ENCODE assay signal across 16 cellular contexts in the genomic region with DNA sequence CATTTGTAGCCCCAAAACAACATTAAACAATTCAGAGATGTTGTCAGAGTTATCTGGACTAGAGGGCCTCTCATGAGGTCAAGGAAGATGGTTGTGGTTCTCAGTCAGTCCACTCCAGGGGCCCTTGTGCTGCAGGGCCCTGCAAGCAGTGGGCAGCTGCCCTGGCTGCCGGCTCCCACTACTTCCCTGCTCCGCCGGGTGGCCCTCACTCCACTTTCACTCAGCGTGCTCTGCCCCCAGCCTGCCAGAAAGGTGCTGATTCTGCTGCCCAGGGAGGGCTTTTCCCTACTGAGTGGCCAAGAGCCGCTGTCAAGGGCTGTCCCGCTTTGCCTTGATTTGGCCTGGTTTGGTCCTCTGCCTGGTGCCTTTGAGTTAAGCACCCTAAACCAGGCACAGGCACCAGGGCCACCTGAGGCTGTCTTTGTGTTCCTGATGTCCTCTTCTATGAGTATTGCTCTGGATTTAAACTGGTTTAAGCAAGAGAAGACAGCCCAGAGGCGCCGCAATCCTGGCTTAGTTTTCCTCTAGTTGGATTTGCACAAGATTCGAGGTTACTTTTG.
A peak's percentile ranks its signal among the peaks of the same experiment; 100 is the strongest.
DNase-seq lines count a peak whose midpoint lies in the region; ATAC-seq and TF ChIP-seq lines count a peak whose summit lies in the region.
"Had no signal": no experiment of that assay in that cellular context is flagged by ENCODE, and none has a peak within 500 bp of the region (broad histone marks: within the 10 kb centered on the region; RNA-seq: fewer than 3 reads in every experiment).

No MANE protein-coding gene starts in this region.

- DNase-seq in GM23338 (ENCODE audit: low spot score) (no peak), WERI-Rb-1 (peak; percentile 62), left lung (peak in 1 of 2 donors; percentile 80), upper lobe of right lung (no peak), SHP77 treated with DMSO at 0.1 percent for 48 hours (lab: John Stamatoyannopoulos, UW) (no peak), iPS-NIHi7 (ENCODE audit: extremely low spot score) (no peak)
- DNase-seq: C1 segment of cervical spinal cord; CD8-positive, alpha-beta memory T cell; KBM-7; NCI-H187 treated with DMSO at 0.1 percent for 48 hours; NCI-H345; OCI-M1; Right ventricle myocardium superior had no signal

- no peaks in the 10 kb centered on the region for H3K4me1 Mint-ChIP-seq in GM23338
- H3K4me1 Mint-ChIP-seq: CD8-positive, alpha-beta memory T cell had no signal

- H3K4me3 Mint-ChIP-seq in GM23338: no peak overlapping the region
- H3K4me3 Mint-ChIP-seq: CD8-positive, alpha-beta memory T cell had no signal

- H3K4me2 ChIP-seq in GM23338: no peak overlapping the region

- H3K9me2 ChIP-seq in GM23338 (ENCODE audit: insufficient read depth): no peaks in the 10 kb centered on the region; the same call in 1 of the 2 replicates

- no peaks in the 10 kb centered on the region for H3K4me1 ChIP-seq in GM23338 (ENCODE audit: insufficient read depth)
- peaks cover 0 to 14% of the 10 kb centered on the region in 2 donors for H3K4me1 ChIP-seq in left lung
- H3K4me1 ChIP-seq in upper lobe of right lung: peaks cover 3% of the 10 kb centered on the region

- no peaks in the 10 kb centered on the region for H3K36me3 Mint-ChIP-seq in GM23338 (ENCODE audit: low read depth)
- H3K36me3 Mint-ChIP-seq: CD8-positive, alpha-beta memory T cell had no signal

- H3K27ac Mint-ChIP-seq in GM23338: no peak overlapping the region
- H3K27ac Mint-ChIP-seq: CD8-positive, alpha-beta memory T cell had no signal

- H3K27me3 ChIP-seq in GM23338 (ENCODE audit: insufficient read depth): no peaks in the 10 kb centered on the region
- H3K27me3 ChIP-seq in WERI-Rb-1 (ENCODE audit: insufficient read depth, low read depth, severe bottlenecking): no peaks in the 10 kb centered on the region
- no peaks in the 10 kb centered on the region for H3K27me3 ChIP-seq in left lung
- no peaks in the 10 kb centered on the region for H3K27me3 ChIP-seq in upper lobe of right lung

- H4K20me1 ChIP-seq in GM23338 (replicated peaks; ENCODE audit: insufficient read depth): no peaks in the 10 kb centered on the region

- H3K4me3 ChIP-seq in GM23338 (no peak overlapping the region), WERI-Rb-1 (ENCODE audit: low read depth, low read length) (no peak overlapping the region), left lung (no peak overlapping the region), upper lobe of right lung (no peak overlapping the region)
- H3K4me3 ChIP-seq: SK-N-MC had no signal

- H3F3A ChIP-seq in GM23338 (replicated peaks; ENCODE audit: low read depth): no peaks in the 10 kb centered on the region

- intact Hi-C loops in left lung (cut with DNase I) (no loop called here), upper lobe of right lung (cut with DNase I) (no loop called here)

- H3K27me3 Mint-ChIP-seq in GM23338 (ENCODE audit: insufficient read depth, low read depth, poor library complexity): peaks cover 7% of the 10 kb centered on the region

- H3K27ac ChIP-seq in GM23338 (ENCODE audit: low read depth) (no peak overlapping the region), WERI-Rb-1 (peak overlapping the region; percentile 80), left lung (peak overlapping the region in 1 of 2 donors; percentile 31), upper lobe of right lung (no peak overlapping the region)
- H3K27ac ChIP-seq: SK-N-MC had no signal

- ATAC-seq in GM23338: peak; percentile 61
- peak; percentile 48 for ATAC-seq in left lung
- ATAC-seq in upper lobe of right lung: peak; percentile 16
- no peak for ATAC-seq in HG02852 (IDR thresholded peaks at IDR 0.05; ENCODE audit: unreplicated experiment)
- ATAC-seq: HepG2 had no signal

- no peaks in the 10 kb centered on the region for H3K9me3 ChIP-seq in WERI-Rb-1 (ENCODE audit: severe bottlenecking)
- H3K9me3 ChIP-seq in left lung: no peaks in the 10 kb centered on the region
- H3K9me3 ChIP-seq in upper lobe of right lung: no peaks in the 10 kb centered on the region

- no peak overlapping the region; the same call in 1 of the 2 replicates for H2AFZ ChIP-seq in GM23338

- no peaks in the 10 kb centered on the region for H3K79me2 ChIP-seq in GM23338 (replicated peaks; ENCODE audit: insufficient read depth)

- no peak for TF ChIP-seq CTCF in GM23338 (conservative IDR thresholded peaks at IDR 0.05; ENCODE audit: low read depth in 2 of 2)
- peak; percentile 18; the same call in 1 of the 2 replicates for TF ChIP-seq CTCF in WERI-Rb-1 (IDR thresholded peaks at IDR 0.05; ENCODE audit: low read depth, low read length)
- no peak for TF ChIP-seq CTCF in left lung (IDR thresholded peaks at IDR 0.05)
- no peak for TF ChIP-seq CTCF in upper lobe of right lung (IDR thresholded peaks at IDR 0.05)

- no peaks in the 10 kb centered on the region for H3K36me3 ChIP-seq in GM23338 (ENCODE audit: insufficient read depth)
- H3K36me3 ChIP-seq in WERI-Rb-1: no peaks in the 10 kb centered on the region
- H3K36me3 ChIP-seq in left lung: no peaks in the 10 kb centered on the region
- no peaks in the 10 kb centered on the region for H3K36me3 ChIP-seq in upper lobe of right lung

- no peaks in the 10 kb centered on the region for H3K9me3 Mint-ChIP-seq in GM23338
- H3K9me3 Mint-ChIP-seq: CD8-positive, alpha-beta memory T cell had no signal

TF ChIP-seq in GM23338, 12 proteins besides CTCF, POLR2A, EP300 and RAD21:
- no peak for TF ChIP-seq NANOG (IDR thresholded peaks at IDR 0.05; ENCODE audit: borderline replicate concordance)
- no peak for TF ChIP-seq EZH2 (IDR thresholded peaks at IDR 0.05; ENCODE audit: low read depth, unreplicated experiment)
- no peak for TF ChIP-seq CREB1 (CRISPR knock-in tag; IDR thresholded peaks at IDR 0.05; ENCODE audit: low read depth)
- TF ChIP-seq STAT1 (IDR thresholded peaks at IDR 0.05; ENCODE audit: unreplicated experiment): no peak
- no peak for TF ChIP-seq JUNB (IDR thresholded peaks at IDR 0.05; ENCODE audit: unreplicated experiment)
- no peak for TF ChIP-seq ZNF114 (CRISPR knock-in tag; IDR thresholded peaks at IDR 0.05)
- TF ChIP-seq, protein P1, sequence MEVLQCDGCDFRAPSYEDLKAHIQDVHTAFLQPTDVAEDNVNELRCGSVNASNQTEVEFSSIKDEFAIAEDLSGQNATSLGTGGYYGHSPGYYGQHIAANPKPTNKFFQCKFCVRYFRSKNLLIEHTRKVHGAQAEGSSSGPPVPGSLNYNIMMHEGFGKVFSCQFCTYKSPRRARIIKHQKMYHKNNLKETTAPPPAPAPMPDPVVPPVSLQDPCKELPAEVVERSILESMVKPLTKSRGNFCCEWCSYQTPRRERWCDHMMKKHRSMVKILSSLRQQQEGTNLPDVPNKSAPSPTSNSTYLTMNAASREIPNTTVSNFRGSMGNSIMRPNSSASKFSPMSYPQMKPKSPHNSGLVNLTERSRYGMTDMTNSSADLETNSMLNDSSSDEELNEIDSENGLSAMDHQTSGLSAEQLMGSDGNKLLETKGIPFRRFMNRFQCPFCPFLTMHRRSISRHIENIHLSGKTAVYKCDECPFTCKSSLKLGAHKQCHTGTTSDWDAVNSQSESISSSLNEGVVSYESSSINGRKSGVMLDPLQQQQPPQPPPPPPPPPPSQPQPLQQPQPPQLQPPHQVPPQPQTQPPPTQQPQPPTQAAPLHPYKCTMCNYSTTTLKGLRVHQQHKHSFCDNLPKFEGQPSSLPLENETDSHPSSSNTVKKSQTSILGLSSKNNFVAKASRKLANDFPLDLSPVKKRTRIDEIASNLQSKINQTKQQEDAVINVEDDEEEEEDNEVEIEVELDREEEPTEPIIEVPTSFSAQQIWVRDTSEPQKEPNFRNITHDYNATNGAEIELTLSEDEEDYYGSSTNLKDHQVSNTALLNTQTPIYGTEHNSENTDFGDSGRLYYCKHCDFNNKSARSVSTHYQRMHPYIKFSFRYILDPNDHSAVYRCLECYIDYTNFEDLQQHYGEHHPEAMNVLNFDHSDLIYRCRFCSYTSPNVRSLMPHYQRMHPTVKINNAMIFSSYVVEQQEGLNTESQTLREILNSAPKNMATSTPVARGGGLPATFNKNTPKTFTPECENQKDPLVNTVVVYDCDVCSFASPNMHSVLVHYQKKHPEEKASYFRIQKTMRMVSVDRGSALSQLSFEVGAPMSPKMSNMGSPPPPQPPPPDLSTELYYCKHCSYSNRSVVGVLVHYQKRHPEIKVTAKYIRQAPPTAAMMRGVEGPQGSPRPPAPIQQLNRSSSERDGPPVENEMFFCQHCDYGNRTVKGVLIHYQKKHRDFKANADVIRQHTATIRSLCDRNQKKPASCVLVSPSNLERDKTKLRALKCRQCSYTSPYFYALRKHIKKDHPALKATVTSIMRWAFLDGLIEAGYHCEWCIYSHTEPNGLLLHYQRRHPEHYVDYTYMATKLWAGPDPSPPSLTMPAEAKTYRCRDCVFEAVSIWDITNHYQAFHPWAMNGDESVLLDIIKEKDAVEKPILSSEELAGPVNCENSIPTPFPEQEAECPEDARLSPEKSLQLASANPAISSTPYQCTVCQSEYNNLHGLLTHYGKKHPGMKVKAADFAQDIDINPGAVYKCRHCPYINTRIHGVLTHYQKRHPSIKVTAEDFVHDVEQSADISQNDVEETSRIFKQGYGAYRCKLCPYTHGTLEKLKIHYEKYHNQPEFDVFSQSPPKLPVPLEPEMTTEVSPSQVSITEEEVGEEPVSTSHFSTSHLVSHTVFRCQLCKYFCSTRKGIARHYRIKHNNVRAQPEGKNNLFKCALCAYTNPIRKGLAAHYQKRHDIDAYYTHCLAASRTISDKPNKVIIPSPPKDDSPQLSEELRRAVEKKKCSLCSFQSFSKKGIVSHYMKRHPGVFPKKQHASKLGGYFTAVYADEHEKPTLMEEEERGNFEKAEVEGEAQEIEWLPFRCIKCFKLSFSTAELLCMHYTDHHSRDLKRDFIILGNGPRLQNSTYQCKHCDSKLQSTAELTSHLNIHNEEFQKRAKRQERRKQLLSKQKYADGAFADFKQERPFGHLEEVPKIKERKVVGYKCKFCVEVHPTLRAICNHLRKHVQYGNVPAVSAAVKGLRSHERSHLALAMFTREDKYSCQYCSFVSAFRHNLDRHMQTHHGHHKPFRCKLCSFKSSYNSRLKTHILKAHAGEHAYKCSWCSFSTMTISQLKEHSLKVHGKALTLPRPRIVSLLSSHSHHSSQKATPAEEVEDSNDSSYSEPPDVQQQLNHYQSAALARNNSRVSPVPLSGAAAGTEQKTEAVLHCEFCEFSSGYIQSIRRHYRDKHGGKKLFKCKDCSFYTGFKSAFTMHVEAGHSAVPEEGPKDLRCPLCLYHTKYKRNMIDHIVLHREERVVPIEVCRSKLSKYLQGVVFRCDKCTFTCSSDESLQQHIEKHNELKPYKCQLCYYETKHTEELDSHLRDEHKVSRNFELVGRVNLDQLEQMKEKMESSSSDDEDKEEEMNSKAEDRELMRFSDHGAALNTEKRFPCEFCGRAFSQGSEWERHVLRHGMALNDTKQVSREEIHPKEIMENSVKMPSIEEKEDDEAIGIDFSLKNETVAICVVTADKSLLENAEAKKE (CRISPR knock-in tag; IDR thresholded peaks at IDR 0.05): no peak
- TF ChIP-seq EZH2phosphoT487 (IDR thresholded peaks at IDR 0.05; ENCODE audit: unreplicated experiment): no peak
TF ChIP-seq in GM23338: peak in this region for 0.
